In genomic region chrX:94288325-94288724, GRCh38 we compare ENCODE assay signal across 2 cellular contexts.
TF ChIP-seq lines count a peak whose summit lies in the region.

No MANE protein-coding gene starts in this region.

TF ChIP-seq in SK-N-SH, 30 proteins besides CTCF, POLR2A, EP300 and RAD21 (continued from another document):
- TF ChIP-seq FOSL2 (IDR thresholded peaks at IDR 0.05; ENCODE audit: borderline replicate concordance, low read depth) = no peak

TF ChIP-seq in SK-N-SH treated with all-trans-retinoic acid at 6 μM for 48 hours, 23 proteins besides CTCF, POLR2A, EP300 and RAD21 (continued from another document):
- TF ChIP-seq TOX (CRISPR knock-in tag; IDR thresholded peaks at IDR 0.05; ENCODE audit: borderline replicate concordance) = no peak
- TF ChIP-seq TSHZ2 (CRISPR knock-in tag; IDR thresholded peaks at IDR 0.05) = no peak
- TF ChIP-seq CREB5 (CRISPR knock-in tag; IDR thresholded peaks at IDR 0.05; ENCODE audit: low read depth) = no peak
- no peak for TF ChIP-seq ZFP3 (CRISPR knock-in tag; IDR thresholded peaks at IDR 0.05)
